14 cellular contexts compared by ENCODE assay signal in the genomic region with DNA sequence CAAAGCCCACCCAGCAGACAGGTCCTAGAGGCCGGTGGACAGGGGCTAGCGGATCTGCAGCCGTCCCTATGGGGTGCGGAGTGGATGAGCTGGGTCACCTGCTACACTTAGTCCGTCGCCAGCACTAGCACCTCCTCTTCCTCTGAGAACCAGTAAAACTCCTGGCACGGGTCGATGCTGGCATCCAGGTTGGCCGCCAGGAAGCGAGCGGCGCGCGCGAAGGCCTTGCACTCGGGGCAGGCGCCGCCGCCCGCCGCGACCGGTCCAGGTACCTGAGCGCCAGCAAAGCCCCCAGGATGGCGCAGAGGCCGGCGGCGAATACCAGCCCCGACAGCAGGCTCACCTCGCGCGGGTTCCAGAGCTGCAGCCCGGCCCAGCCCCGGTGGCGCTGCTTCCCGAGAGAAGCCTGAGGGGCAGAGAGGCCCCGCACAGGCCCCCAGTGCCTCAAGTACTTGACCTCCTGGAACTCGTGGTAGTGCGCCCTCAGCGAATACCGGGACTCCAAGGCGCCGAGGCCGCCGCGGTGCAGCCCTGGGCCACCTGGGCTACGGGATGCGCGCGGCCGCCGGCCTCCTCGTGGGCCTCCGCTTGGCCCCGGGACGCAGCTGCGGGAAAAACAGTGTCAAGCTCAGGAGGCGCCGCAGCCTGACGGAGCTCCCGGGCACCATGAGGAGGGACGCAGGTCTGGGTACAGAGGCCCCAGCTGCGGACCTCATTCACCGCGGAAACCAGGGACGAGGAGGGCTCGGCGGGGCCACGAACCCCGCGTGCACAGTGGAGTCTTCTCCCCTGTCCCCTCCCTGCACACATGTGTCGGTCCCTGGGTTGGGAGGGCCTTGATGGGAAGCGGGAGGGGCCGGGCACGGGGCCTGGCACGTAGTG. TPM values are rescaled to one million over a fixed set of nuclear protein-coding genes. Genes with fewer than 3 reads are reported as not detected.
A peak's percentile ranks its signal among the peaks of the same experiment; 100 is the strongest.
DNase-seq lines count a peak whose midpoint lies in the region; TF ChIP-seq lines count a peak whose summit lies in the region.
"Had no signal": no experiment of that assay in that cellular context is flagged by ENCODE, and none has a peak within 500 bp of the region (broad histone marks: within the 10 kb centered on the region; RNA-seq: fewer than 3 reads in every experiment).

No MANE protein-coding gene starts in this region.

- peak overlapping the region; percentile 22 for H3K4me2 ChIP-seq in mammary epithelial cell (ENCODE audit: insufficient read depth, low read depth, low read length)

- TF ChIP-seq EP300 in tibial nerve (IDR thresholded peaks at IDR 0.05): no peak

- no peak for TF ChIP-seq POLR2A in tibial nerve (IDR thresholded peaks at IDR 0.05)

- H3K27ac ChIP-seq in mammary epithelial cell (ENCODE audit: insufficient read depth, low read depth, low read length): no peak overlapping the region
- no peak overlapping the region for H3K27ac ChIP-seq in tibial nerve
- H3K27ac ChIP-seq: prostate gland, SJSA1 had no signal

- peak overlapping the region; percentile 18 for H2AFZ ChIP-seq in mammary epithelial cell (ENCODE audit: low read depth, low read length)

- no peaks in the 10 kb centered on the region for H3K79me2 ChIP-seq in mammary epithelial cell (ENCODE audit: insufficient read depth, low read length)

- DNase-seq in NCI-H748 (lab: John Stamatoyannopoulos, UW; ENCODE audit: unreplicated experiment) (peak; percentile 61), NCI-H748 treated with DMSO at 0.1 percent for 48 hours (lab: John Stamatoyannopoulos, UW) (no peak), DMS79 treated with DMSO at 0.1 percent for 48 hours (lab: John Stamatoyannopoulos, UW) (peak; percentile 38), mammary epithelial cell (no peak), mesenteric fat pad (ENCODE audit: low spot score) (peak; percentile 84), tibial nerve (ENCODE audit: low spot score in 2 of 2) (no peak), NCI-H1694 treated with DMSO at 0.1 percent for 48 hours (lab: John Stamatoyannopoulos, UW) (no peak), NCI-H2171 treated with DMSO at 0.1 percent for 48 hours (lab: John Stamatoyannopoulos, UW) (no peak)
- DNase-seq: anterior cingulate cortex, NCI-H1092 had no signal

- H3K27me3 ChIP-seq in mammary epithelial cell (ENCODE audit: insufficient read depth, low read length): peaks cover 29% of the 10 kb centered on the region
- H3K27me3 ChIP-seq in tibial nerve: peaks cover 0 to 56% of the 10 kb centered on the region in 2 donors

- H4K20me1 ChIP-seq in mammary epithelial cell (ENCODE audit: insufficient read depth, low read length): peaks cover 2% of the 10 kb centered on the region

- TF ChIP-seq CTCF in mammary epithelial cell (conservative IDR thresholded peaks at IDR 0.05 in 1 of 2, IDR thresholded peaks at IDR 0.05 in 1 of 2; ENCODE audit: extremely low read depth in 1 of 2, insufficient read depth in 1 of 2, low read depth in 1 of 2, low read length in 2 of 2) (peak in 1 of 2 donors; percentile 5), tibial nerve (IDR thresholded peaks at IDR 0.05) (no peak)

- H3K9me3 ChIP-seq in mammary epithelial cell (replicated peaks; ENCODE audit: insufficient read depth, low read length): no peaks in the 10 kb centered on the region
- peaks cover 0 to 23% (median 0%) of the 10 kb centered on the region in 4 donors for H3K9me3 ChIP-seq in tibial nerve
- H3K9me3 ChIP-seq: prostate gland had no signal

- peaks cover 13% of the 10 kb centered on the region for H3K4me1 ChIP-seq in mammary epithelial cell (ENCODE audit: insufficient read depth, low read length)
- peaks cover 0 to 16% (median 2%) of the 10 kb centered on the region in 4 donors for H3K4me1 ChIP-seq in tibial nerve
- H3K4me1 ChIP-seq: prostate gland had no signal

- CTCF ChIA-PET in mammary epithelial cell (lab: Charles Lee; ENCODE audit: low non-redundant PET): no interaction called here

- in situ Hi-C loops in mammary epithelial cell (cut with MboI; ENCODE audit: low sequenced_read_pairs in 2 of 2): no loop called here

- H3K9ac ChIP-seq in mammary epithelial cell (ENCODE audit: insufficient read depth, low read length): no peak overlapping the region

- intact Hi-C loops in mammary epithelial cell (cut with micrococcal nuclease): no loop called here

- dilution Hi-C loops in mammary epithelial cell (cut with HindIII; ENCODE audit: low sequenced_read_pairs): no loop called here

- WGBS in mammary epithelial cell (ENCODE audit: low coverage, missing lambda C conversion rate): 6% methylated on average over 27 of the region's 76 CpGs
- 20 to 35% methylated on average over 25 to 29 of the region's 76 CpGs for WGBS in tibial nerve, 2 donors

- H3K36me3 ChIP-seq in mammary epithelial cell (ENCODE audit: insufficient read depth, low read length): no peaks in the 10 kb centered on the region
- H3K36me3 ChIP-seq in tibial nerve: no peaks in the 10 kb centered on the region
- H3K36me3 ChIP-seq: prostate gland, SJSA1 had no signal

- no TSS peak for BruUV-seq in mammary epithelial cell (replicated peaks; lab: Mats Ljungman, UMichigan)

- H3K4me3 ChIP-seq in mammary epithelial cell (replicated peaks in 1 of 3; ENCODE audit: insufficient read depth in 1 of 3, low read depth in 2 of 3, low read length in 3 of 3): no peak overlapping the region
- no peak overlapping the region for H3K4me3 ChIP-seq in tibial nerve
- H3K4me3 ChIP-seq: prostate gland, SJSA1 had no signal

RNA-seq across cellular contexts. Expression of a gene that starts 27.5 kb away (rescaled TPM):
- total RNA-seq in mammary epithelial cell (not detected), mesenteric fat pad (not detected), tibial nerve (not detected)
- polyA plus RNA-seq in mammary epithelial cell: 0.03 TPM
- not detected for polyA minus RNA-seq in mammary epithelial cell
- total RNA-seq: dermis microvascular lymphatic vessel endothelial cell, mononuclear cell had no signal

RNA-seq across cellular contexts. Expression of a gene that starts 55.6 kb away (rescaled TPM):
- total RNA-seq in mammary epithelial cell: not detected
- 0.03 TPM for polyA plus RNA-seq in mammary epithelial cell
- not detected for polyA minus RNA-seq in mammary epithelial cell
- not detected for total RNA-seq in mesenteric fat pad
- not detected for total RNA-seq in tibial nerve
- total RNA-seq: dermis microvascular lymphatic vessel endothelial cell, mononuclear cell had no signal

Comparison
In these comparisons a context has a peak if more than half of its experiments do, and no peak if none do; other contexts are left out.
1. DNase-seq: peak in NCI-H748 (single experiment), DMS79 treated with DMSO at 0.1 percent for 48 hours (single experiment) and mesenteric fat pad (single experiment); none in NCI-H748 treated with DMSO at 0.1 percent for 48 hours (single experiment), mammary epithelial cell (single experiment), tibial nerve (0 of 2), NCI-H1694 treated with DMSO at 0.1 percent for 48 hours (single experiment) and NCI-H2171 treated with DMSO at 0.1 percent for 48 hours (single experiment).